Comparison of ENCODE assay signal across 2 cellular contexts in the genomic region with DNA sequence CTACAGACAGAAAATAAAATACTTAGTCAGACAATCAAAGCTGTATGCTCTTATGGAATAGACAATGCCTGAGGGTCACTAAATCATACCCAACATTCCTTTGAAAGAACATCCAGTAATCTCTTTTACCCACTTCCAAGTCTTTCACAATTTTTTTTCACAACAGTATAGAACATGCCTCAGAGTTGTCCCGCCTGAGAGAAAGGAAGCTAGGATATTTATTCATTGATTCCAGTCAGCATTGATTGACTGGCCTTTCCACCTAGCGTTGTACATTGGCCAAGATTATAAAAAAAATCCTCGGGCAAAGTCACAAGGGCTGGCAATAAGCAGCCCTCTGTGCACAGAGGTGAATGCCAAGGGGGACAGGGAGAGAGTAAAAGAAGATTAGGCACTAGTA.
TF ChIP-seq lines count a peak whose summit lies in the region.

No MANE protein-coding gene starts in this region.

TF ChIP-seq in liver, 16 proteins besides CTCF, POLR2A, EP300 and RAD21 (continued from another document):
- TF ChIP-seq, protein P1, sequence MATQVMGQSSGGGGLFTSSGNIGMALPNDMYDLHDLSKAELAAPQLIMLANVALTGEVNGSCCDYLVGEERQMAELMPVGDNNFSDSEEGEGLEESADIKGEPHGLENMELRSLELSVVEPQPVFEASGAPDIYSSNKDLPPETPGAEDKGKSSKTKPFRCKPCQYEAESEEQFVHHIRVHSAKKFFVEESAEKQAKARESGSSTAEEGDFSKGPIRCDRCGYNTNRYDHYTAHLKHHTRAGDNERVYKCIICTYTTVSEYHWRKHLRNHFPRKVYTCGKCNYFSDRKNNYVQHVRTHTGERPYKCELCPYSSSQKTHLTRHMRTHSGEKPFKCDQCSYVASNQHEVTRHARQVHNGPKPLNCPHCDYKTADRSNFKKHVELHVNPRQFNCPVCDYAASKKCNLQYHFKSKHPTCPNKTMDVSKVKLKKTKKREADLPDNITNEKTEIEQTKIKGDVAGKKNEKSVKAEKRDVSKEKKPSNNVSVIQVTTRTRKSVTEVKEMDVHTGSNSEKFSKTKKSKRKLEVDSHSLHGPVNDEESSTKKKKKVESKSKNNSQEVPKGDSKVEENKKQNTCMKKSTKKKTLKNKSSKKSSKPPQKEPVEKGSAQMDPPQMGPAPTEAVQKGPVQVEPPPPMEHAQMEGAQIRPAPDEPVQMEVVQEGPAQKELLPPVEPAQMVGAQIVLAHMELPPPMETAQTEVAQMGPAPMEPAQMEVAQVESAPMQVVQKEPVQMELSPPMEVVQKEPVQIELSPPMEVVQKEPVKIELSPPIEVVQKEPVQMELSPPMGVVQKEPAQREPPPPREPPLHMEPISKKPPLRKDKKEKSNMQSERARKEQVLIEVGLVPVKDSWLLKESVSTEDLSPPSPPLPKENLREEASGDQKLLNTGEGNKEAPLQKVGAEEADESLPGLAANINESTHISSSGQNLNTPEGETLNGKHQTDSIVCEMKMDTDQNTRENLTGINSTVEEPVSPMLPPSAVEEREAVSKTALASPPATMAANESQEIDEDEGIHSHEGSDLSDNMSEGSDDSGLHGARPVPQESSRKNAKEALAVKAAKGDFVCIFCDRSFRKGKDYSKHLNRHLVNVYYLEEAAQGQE (IDR thresholded peaks at IDR 0.05), result no peak
- TF ChIP-seq EGR1 (IDR thresholded peaks at IDR 0.05; ENCODE audit: low read depth in 2 of 2) (no peak), HNF4A (conservative IDR thresholded peaks at IDR 0.05) (peak in 1 of 2 donors; percentile 66), TAF1 (conservative IDR thresholded peaks at IDR 0.05) (no peak), FOXA2 (IDR thresholded peaks at IDR 0.05) (no peak), NR2F2 (IDR thresholded peaks at IDR 0.05) (peak; percentile 9), SP1 (IDR thresholded peaks at IDR 0.05) (peak; percentile 73), FOXA1 (IDR thresholded peaks at IDR 0.05) (no peak), GABPA (IDR thresholded peaks at IDR 0.05 in 1 of 2, conservative IDR thresholded peaks at IDR 0.05 in 1 of 2) (no peak), RXRA (IDR thresholded peaks at IDR 0.05) (peak in 1 of 2 donors; percentile 64), JUND (IDR thresholded peaks at IDR 0.05) (peak in 1 of 2 donors; percentile 57)
- TF ChIP-seq, protein P2, sequence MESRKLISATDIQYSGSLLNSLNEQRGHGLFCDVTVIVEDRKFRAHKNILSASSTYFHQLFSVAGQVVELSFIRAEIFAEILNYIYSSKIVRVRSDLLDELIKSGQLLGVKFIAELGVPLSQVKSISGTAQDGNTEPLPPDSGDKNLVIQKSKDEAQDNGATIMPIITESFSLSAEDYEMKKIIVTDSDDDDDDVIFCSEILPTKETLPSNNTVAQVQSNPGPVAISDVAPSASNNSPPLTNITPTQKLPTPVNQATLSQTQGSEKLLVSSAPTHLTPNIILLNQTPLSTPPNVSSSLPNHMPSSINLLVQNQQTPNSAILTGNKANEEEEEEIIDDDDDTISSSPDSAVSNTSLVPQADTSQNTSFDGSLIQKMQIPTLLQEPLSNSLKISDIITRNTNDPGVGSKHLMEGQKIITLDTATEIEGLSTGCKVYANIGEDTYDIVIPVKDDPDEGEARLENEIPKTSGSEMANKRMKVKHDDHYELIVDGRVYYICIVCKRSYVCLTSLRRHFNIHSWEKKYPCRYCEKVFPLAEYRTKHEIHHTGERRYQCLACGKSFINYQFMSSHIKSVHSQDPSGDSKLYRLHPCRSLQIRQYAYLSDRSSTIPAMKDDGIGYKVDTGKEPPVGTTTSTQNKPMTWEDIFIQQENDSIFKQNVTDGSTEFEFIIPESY (IDR thresholded peaks at IDR 0.05), result no peak
- TF ChIP-seq, protein P3, sequence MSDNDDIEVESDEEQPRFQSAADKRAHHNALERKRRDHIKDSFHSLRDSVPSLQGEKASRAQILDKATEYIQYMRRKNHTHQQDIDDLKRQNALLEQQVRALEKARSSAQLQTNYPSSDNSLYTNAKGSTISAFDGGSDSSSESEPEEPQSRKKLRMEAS (IDR thresholded peaks at IDR 0.05), result no peak
- TF ChIP-seq, protein P4, sequence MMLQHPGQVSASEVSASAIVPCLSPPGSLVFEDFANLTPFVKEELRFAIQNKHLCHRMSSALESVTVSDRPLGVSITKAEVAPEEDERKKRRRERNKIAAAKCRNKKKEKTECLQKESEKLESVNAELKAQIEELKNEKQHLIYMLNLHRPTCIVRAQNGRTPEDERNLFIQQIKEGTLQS (IDR thresholded peaks at IDR 0.05), result no peak
TF ChIP-seq in liver: peak in this region for 5.

TF ChIP-seq in HepG2, 621 proteins besides CTCF, POLR2A, EP300 and RAD21:
- TF ChIP-seq MAZ (IDR thresholded peaks at IDR 0.05; ENCODE audit: borderline replicate concordance, low read depth, low read length) (no peak), MAZ (CRISPR knock-in tag; IDR thresholded peaks at IDR 0.05; ENCODE audit: low read depth) (no peak), SIN3A (IDR thresholded peaks at IDR 0.05; ENCODE audit: borderline replicate concordance, low read depth, low read length) (no peak)
- TF ChIP-seq, protein P5, sequence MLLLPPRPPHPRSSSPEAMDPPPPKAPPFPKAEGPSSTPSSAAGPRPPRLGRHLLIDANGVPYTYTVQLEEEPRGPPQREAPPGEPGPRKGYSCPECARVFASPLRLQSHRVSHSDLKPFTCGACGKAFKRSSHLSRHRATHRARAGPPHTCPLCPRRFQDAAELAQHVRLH (CRISPR knock-in tag; IDR thresholded peaks at IDR 0.05; ENCODE audit: borderline replicate concordance, low read depth), result no peak
